In genomic region chrX:65595460-65595876, GRCh38 we compare ENCODE assay signal across 8 cellular contexts.
DNase-seq lines count a peak whose midpoint lies in the region; ATAC-seq, FAIRE-seq and TF ChIP-seq lines count a peak whose summit lies in the region.

No MANE protein-coding gene starts in this region.

- POLR2A ChIA-PET in HepG2 (lab: Yijun Ruan, JAX): no interaction called here

- no peak overlapping the region for H2AFZ ChIP-seq in HepG2 (ENCODE audit: low read length)

- ATAC-seq in GM19035 (IDR thresholded peaks at IDR 0.05; ENCODE audit: unreplicated experiment) (peak; percentile 73), HG03342 (IDR thresholded peaks at IDR 0.05; ENCODE audit: unreplicated experiment) (peak; percentile 80), HepG2 (peak; percentile 91)

- H3K27ac ChIP-seq in colonic mucosa (peak overlapping the region; percentile 74), HepG2 (ENCODE audit: extremely low read length, insufficient read depth, low read length) (no peak overlapping the region)

- CTCF ChIA-PET in HepG2 (lab: Yijun Ruan, JAX; ENCODE audit: low intra/inter-chr PET ratio, low total read pairs): interaction anchor here (0.7 to 1.3 kb wide), 3 partner anchors 13 to 1136 kb away, joined by 3 read pairs; no protein-coding TSS in a partner anchor

- H3K9me3 ChIP-seq in colonic mucosa (no peaks in the 10 kb centered on the region), HepG2 (ENCODE audit: low read length) (no peaks in the 10 kb centered on the region)

- 17% methylated on average over 1 of the region's 3 CpGs for WGBS in HepG2 (ENCODE audit: low lambda C conversion rate)

- FAIRE-seq in HepG2 (lab: Jason Lieb, UNC): peak; percentile 97

- no peak overlapping the region for H3K9ac ChIP-seq in colonic mucosa (ENCODE audit: low read depth in 2 of 2, low read length in 2 of 2)
- H3K9ac ChIP-seq in HepG2 (ENCODE audit: insufficient read depth, low read depth, low read length): no peak overlapping the region

- H3K4me2 ChIP-seq in HepG2 (ENCODE audit: low read depth, low read length): no peak overlapping the region

- no peaks in the 10 kb centered on the region for H4K20me1 ChIP-seq in HepG2 (ENCODE audit: insufficient read depth, low read length)

- TF ChIP-seq EP300 in HepG2 (IDR thresholded peaks at IDR 0.05; ENCODE audit: low read depth in 2 of 2, low read length in 2 of 2) (no peak), HepG2 (CRISPR knock-in tag; IDR thresholded peaks at IDR 0.05; ENCODE audit: borderline replicate concordance) (no peak)

- H3K36me3 ChIP-seq in colonic mucosa (no peaks in the 10 kb centered on the region), HepG2 (replicated peaks in 1 of 2; ENCODE audit: control insufficient read depth in 1 of 2, insufficient read depth in 2 of 2, low read length in 2 of 2) (no peaks in the 10 kb centered on the region)

- TF ChIP-seq RAD21 in HepG2 (CRISPR knock-in tag; IDR thresholded peaks at IDR 0.05): 0 out of 2 replicates have a peak, but pooled peaks have one; percentile 33

- in situ Hi-C loops in HepG2 (cut with HindIII; ENCODE audit: extremely low pct_ligation_motif_present, low pct_unique_long_range_greater_than_20kb): loop anchor here (25.0 kb wide), 1 partner anchor 1142 kb away; no protein-coding TSS in a partner anchor

- TF ChIP-seq CTCF in colonic mucosa (IDR thresholded peaks at IDR 0.05): peak; percentile 98
- peak; percentile 84 for TF ChIP-seq CTCF in HepG2 (CRISPR knock-in tag; IDR thresholded peaks at IDR 0.05)

- H3K79me2 ChIP-seq in HepG2 (ENCODE audit: insufficient read depth, low read length): no peaks in the 10 kb centered on the region

- no peaks in the 10 kb centered on the region for H3K27me3 ChIP-seq in colonic mucosa
- no peaks in the 10 kb centered on the region for H3K27me3 ChIP-seq in HepG2 (ENCODE audit: control insufficient read depth in 1 of 2, insufficient read depth in 2 of 2, low read length in 2 of 2)

- H3K4me3 ChIP-seq in colonic mucosa: no peak overlapping the region
- H3K4me3 ChIP-seq in HepG2 (replicated peaks in 1 of 3; ENCODE audit: insufficient read depth in 1 of 3, low read depth in 2 of 3, low read length in 3 of 3): no peak overlapping the region

- DNase-seq in AG20443 (ENCODE audit: low spot score) (peak; percentile 73), NCI-H524 treated with DMSO at 0.1 percent for 48 hours (lab: John Stamatoyannopoulos, UW) (peak; percentile 11), colonic mucosa (peak; percentile 98), HepG2 (ENCODE audit: low spot score) (peak; percentile 66)
- DNase-seq in activated CD4-positive, alpha-beta T cell treated with anti-CD3 and anti-CD28 coated beads for 48 hours: peak; percentile 96
- peak; percentile 89 for DNase-seq in stimulated activated CD4-positive, alpha-beta T cell treated with anti-CD3 and anti-CD28 coated beads, Interleukin-4, amount 100 ng/mL, for 1 hour

- no peak for TF ChIP-seq POLR2A in HepG2 (IDR thresholded peaks at IDR 0.05; ENCODE audit: insufficient read depth in 1 of 2, low read depth in 2 of 2, low read length in 2 of 2)

- H3K4me1 ChIP-seq in colonic mucosa (no peaks in the 10 kb centered on the region), HepG2 (ENCODE audit: insufficient read depth, low read length) (no peaks in the 10 kb centered on the region)

- BruUV-seq in HepG2 (replicated peaks; lab: Mats Ljungman, UMichigan): no TSS peak

- intact Hi-C loops in colonic mucosa (cut with DNase I) (loop anchor here (10.0 kb wide), 1 partner anchor 129 kb away; no protein-coding TSS in a partner anchor), HepG2 (cut with micrococcal nuclease; ENCODE audit: unreplicated experiment) (loop anchor here (5.0 kb wide), 1 partner anchor 392 kb away; no protein-coding TSS in a partner anchor)

TF ChIP-seq in HepG2, 621 proteins besides CTCF, POLR2A, EP300 and RAD21 (continues in another document):
- TF ChIP-seq ATF6 (CRISPR knock-in tag; conservative IDR thresholded peaks at IDR 0.05) (no peak), ZBTB44 (CRISPR knock-in tag; IDR thresholded peaks at IDR 0.05) (no peak), SRSF1 (optimal IDR thresholded peaks at IDR 0.05; ENCODE audit: low read depth, low read length) (no peak), ZNF598 (CRISPR knock-in tag; IDR thresholded peaks at IDR 0.05; ENCODE audit: borderline replicate concordance) (no peak), IRF2 (CRISPR knock-in tag; IDR thresholded peaks at IDR 0.05) (no peak), DPF2 (CRISPR knock-in tag; IDR thresholded peaks at IDR 0.05; ENCODE audit: borderline replicate concordance, low read depth) (no peak), XRCC5 (optimal IDR thresholded peaks at IDR 0.05; ENCODE audit: low read length) (peak; percentile 69), FIP1L1 (IDR thresholded peaks at IDR 0.05; ENCODE audit: borderline replicate concordance, insufficient read depth, low read depth, low read length) (no peak), SMC3 (IDR thresholded peaks at IDR 0.05; ENCODE audit: low read length) (peak; percentile 62), HMGXB4 (CRISPR knock-in tag; IDR thresholded peaks at IDR 0.05; ENCODE audit: borderline replicate concordance in 1 of 2, low read depth in 1 of 2) (0 out of 4 replicates have a peak, but pooled peaks of 1 of the 2 experiments have one; percentile 28), HOXD1 (CRISPR knock-in tag; IDR thresholded peaks at IDR 0.05) (no peak), SMARCC2 (IDR thresholded peaks at IDR 0.05) (no peak), ARNT2 (CRISPR knock-in tag; IDR thresholded peaks at IDR 0.05; ENCODE audit: low read depth) (no peak), HNRNPL (IDR thresholded peaks at IDR 0.05; ENCODE audit: low read depth, low read length) (no peak), ZNF567 (CRISPR knock-in tag; IDR thresholded peaks at IDR 0.05; ENCODE audit: borderline replicate concordance) (no peak), ZBTB33 (CRISPR knock-in tag; IDR thresholded peaks at IDR 0.05) (peak; percentile 84; the same call in 1 of the 2 replicates), NFATC3 (CRISPR knock-in tag; IDR thresholded peaks at IDR 0.05) (no peak), ZNF614 (CRISPR knock-in tag; IDR thresholded peaks at IDR 0.05; ENCODE audit: borderline replicate concordance) (no peak), ZNF282 (IDR thresholded peaks at IDR 0.05; ENCODE audit: partially characterized antibody) (no peak)

Comparison
In these comparisons a context has a peak if more than half of its experiments do, and no peak if none do; other contexts are left out.
1. DNase-seq: peak in every context shown above with its lines; median percentile 98 in colonic mucosa; 96 in activated CD4-positive, alpha-beta T cell treated with anti-CD3 and anti-CD28 coated beads for 48 hours; 89 in stimulated activated CD4-positive, alpha-beta T cell treated with anti-CD3 and anti-CD28 coated beads, Interleukin-4, amount 100 ng/mL, for 1 hour; 73 in AG20443; 66 in HepG2; 11 in NCI-H524 treated with DMSO at 0.1 percent for 48 hours.